ENCODE assay signal across 8 cellular contexts in the genomic region with DNA sequence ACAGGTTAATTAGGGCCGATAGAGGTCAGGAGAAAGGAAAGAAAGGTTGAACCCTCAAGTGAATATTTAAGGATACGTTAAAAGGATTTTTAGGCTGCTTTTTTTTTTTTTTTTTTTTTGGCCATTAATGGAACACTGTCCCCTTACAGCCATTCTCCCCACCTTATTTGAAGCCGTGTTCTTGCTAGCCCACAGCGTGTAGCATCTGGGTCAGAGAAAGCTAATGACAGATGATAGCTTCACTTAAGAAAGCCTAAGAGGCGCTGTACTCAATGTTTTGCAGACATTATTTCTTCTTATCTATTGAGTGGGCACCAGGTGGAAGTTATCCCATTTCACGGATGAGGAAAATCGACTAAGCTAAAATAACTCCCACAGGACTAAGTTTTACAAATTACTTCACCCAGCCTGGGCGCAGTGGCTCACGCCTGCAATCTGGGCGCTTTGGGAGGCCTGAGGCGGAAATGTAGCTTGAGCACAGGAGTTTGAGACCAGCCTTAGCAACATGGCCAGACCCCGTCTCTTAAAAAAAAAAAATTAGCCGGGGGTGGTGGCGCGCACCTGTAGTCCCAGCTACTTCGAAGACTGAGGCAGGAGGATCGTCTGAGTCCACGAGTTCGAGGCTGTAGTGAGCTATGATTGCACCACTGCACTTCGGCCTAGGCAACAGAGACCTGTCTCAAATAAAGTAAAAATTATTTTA. TPM values are rescaled to one million over a fixed set of nuclear protein-coding genes. Genes with fewer than 3 reads are reported as not detected.
DNase-seq lines count a peak whose midpoint lies in the region; ATAC-seq, FAIRE-seq and TF ChIP-seq lines count a peak whose summit lies in the region.

No MANE protein-coding gene starts in this region.

- peak overlapping the region; percentile 90 to 97 (median 94) for H3K4me3 Mint-ChIP-seq in IgD-negative memory B cell
- peak overlapping the region; percentile 91 to 97 (median 93) for H3K4me3 Mint-ChIP-seq in naive thymus-derived CD4-positive, alpha-beta T cell

- H3K36me3 Mint-ChIP-seq in IgD-negative memory B cell: no peaks in the 10 kb centered on the region
- peaks cover 0 to 18% (median under 1%) of the 10 kb centered on the region in 5 donors for H3K36me3 Mint-ChIP-seq in naive thymus-derived CD4-positive, alpha-beta T cell

- intact Hi-C loops in naive thymus-derived CD4-positive, alpha-beta T cell (cut with micrococcal nuclease): no loop called here

- peak overlapping the region; percentile 74 for H3K27ac ChIP-seq in naive thymus-derived CD4-positive, alpha-beta T cell (ENCODE audit: low read depth, low read length)

- FAIRE-seq in H54 (lab: Jason Lieb, UNC): no peak

- TF ChIP-seq POLR2A in H54 (IDR thresholded peaks at IDR 0.05; ENCODE audit: low read depth, low read length): no peak

- CTCF ChIA-PET in BJ (lab: Yijun Ruan, JAX): interaction anchor here (0.6 to 1.9 kb wide), 3 partner anchors 11 to 32 kb away, joined by 3 to 4 read pairs (median 4); no protein-coding TSS in a partner anchor
- CTCF ChIA-PET in naive thymus-derived CD4-positive, alpha-beta T cell (lab: Charles Lee): interaction anchor here (1.0 to 1.5 kb wide), 3 partner anchors 10 to 28 kb away, joined by 3 to 5 read pairs (median 4); no protein-coding TSS in a partner anchor

- H3K9me3 Mint-ChIP-seq in IgD-negative memory B cell: no peaks in the 10 kb centered on the region
- H3K9me3 Mint-ChIP-seq in naive thymus-derived CD4-positive, alpha-beta T cell: peaks cover 0 to 2% (median 0%) of the 10 kb centered on the region in 11 donors

- no peaks in the 10 kb centered on the region for H3K27me3 ChIP-seq in BJ (ENCODE audit: control insufficient read depth, insufficient read depth, low read length)
- no peaks in the 10 kb centered on the region for H3K27me3 ChIP-seq in naive thymus-derived CD4-positive, alpha-beta T cell (ENCODE audit: control insufficient read depth in 2 of 2, insufficient read depth in 2 of 2, low read length in 2 of 2)

- H3K4me3 ChIP-seq in BJ (ENCODE audit: low read depth, low read length): peak overlapping the region; percentile 69; the same call in 1 of the 2 replicates
- H3K4me3 ChIP-seq in cardiac fibroblast (replicated peaks in 1 of 2; ENCODE audit: low read depth in 2 of 2, low read length in 2 of 2): peak overlapping the region; percentile 80 to 86
- peak overlapping the region; percentile 81 for H3K4me3 ChIP-seq in naive thymus-derived CD4-positive, alpha-beta T cell (ENCODE audit: low read length)

- peaks cover 19 to 35% (median 22%) of the 10 kb centered on the region in 3 donors for H3K4me1 Mint-ChIP-seq in IgD-negative memory B cell
- peaks cover 0 to 36% (median 24%) of the 10 kb centered on the region in 7 donors for H3K4me1 Mint-ChIP-seq in naive thymus-derived CD4-positive, alpha-beta T cell

- ATAC-seq in naive thymus-derived CD4-positive, alpha-beta T cell: no peak
- ATAC-seq in omental fat pad (ENCODE audit: low FRiP score): no peak

- no peaks in the 10 kb centered on the region for H3K36me3 ChIP-seq in BJ (ENCODE audit: control insufficient read depth, insufficient read depth, low read length)
- peaks cover 0 to 8% (median 2%) of the 10 kb centered on the region in 3 experiments for H3K36me3 ChIP-seq in naive thymus-derived CD4-positive, alpha-beta T cell (ENCODE audit: control insufficient read depth in 2 of 3, insufficient read depth in 3 of 3, low read length in 3 of 3)

- TF ChIP-seq CTCF in BJ (IDR thresholded peaks at IDR 0.05; ENCODE audit: insufficient read depth, low read depth, low read length) (no peak), cardiac fibroblast (IDR thresholded peaks at IDR 0.05; ENCODE audit: low read depth, low read length) (no peak), omental fat pad (IDR thresholded peaks at IDR 0.05) (no peak)

- H3K27ac Mint-ChIP-seq in IgD-negative memory B cell: peak overlapping the region; percentile 87 to 95 (median 89)
- peak overlapping the region; percentile 66 to 96 (median 90) for H3K27ac Mint-ChIP-seq in naive thymus-derived CD4-positive, alpha-beta T cell

- DNase-seq in BJ (ENCODE audit: low read depth) (no peak), cardiac fibroblast (ENCODE audit: low read depth in 2 of 2) (peak in 1 of 2 donors; percentile 8), omental fat pad (ENCODE audit: low spot score) (no peak), globus pallidus (ENCODE audit: low spot score) (no peak), SIG-M5 (lab: John Stamatoyannopoulos, UW) (no peak), H54 (ENCODE audit: insufficient read length, low spot score) (no peak)
- no peak for DNase-seq in naive thymus-derived CD4-positive, alpha-beta T cell

- H3K9me3 ChIP-seq in naive thymus-derived CD4-positive, alpha-beta T cell (ENCODE audit: control insufficient read depth in 2 of 3, low read length in 3 of 3): no peaks in the 10 kb centered on the region

- no peaks in the 10 kb centered on the region for H3K27me3 Mint-ChIP-seq in IgD-negative memory B cell
- H3K27me3 Mint-ChIP-seq in naive thymus-derived CD4-positive, alpha-beta T cell: no peaks in the 10 kb centered on the region

- H3K4me1 ChIP-seq in naive thymus-derived CD4-positive, alpha-beta T cell (ENCODE audit: control insufficient read depth in 2 of 2, insufficient read depth in 2 of 2, low read length in 2 of 2): peaks cover 0 to 16% of the 10 kb centered on the region in 2 donors

- POLR2A ChIA-PET in BJ (lab: Charles Lee): interaction anchor here (0.6 to 1.0 kb wide), 4 partner anchors 20 to 370 kb away, joined by 3 to 24 read pairs (median 4); a partner anchor contains a TSS
- POLR2A ChIA-PET in naive thymus-derived CD4-positive, alpha-beta T cell (lab: Charles Lee): interaction anchor here (0.6 to 3.3 kb wide), 9 partner anchors 11 to 203 kb away, joined by 3 to 31 read pairs (median 3); a partner anchor contains a TSS

RNA-seq across cellular contexts. Expression of a gene that starts 1.0 kb away (rescaled TPM):
- polyA plus RNA-seq in BJ (2011; rRNA removed) (7.4 and 10.9 TPM in 2 replicates), IgD-negative memory B cell (16.7 TPM)
- 9.4 and 11.1 TPM in 2 replicates for polyA minus RNA-seq in BJ (2011; rRNA and poly(A)+ RNA removed)
- total RNA-seq in naive thymus-derived CD4-positive, alpha-beta T cell: 10 to 100 TPM in 2 of 5 experiments, 1 to 10 TPM in 3; 2.5 to 21.0 (median 7.1) TPM
- polyA plus RNA-seq in naive thymus-derived CD4-positive, alpha-beta T cell: 1 to 10 TPM; 1.4 to 1.6 TPM
- 10 to 100 TPM; 20.5 to 35.6 (median 26.0) TPM for total RNA-seq in omental fat pad

RNA-seq across cellular contexts. Expression of a gene that starts 52.0 kb away (rescaled TPM):
- 4.0 and 11.0 TPM in 2 replicates for polyA plus RNA-seq in BJ (2011; rRNA removed)
- 8.7 and 13.6 TPM in 2 replicates for polyA minus RNA-seq in BJ (2011; rRNA and poly(A)+ RNA removed)
- 36.6 TPM for polyA plus RNA-seq in IgD-negative memory B cell
- 10 to 100 TPM; 29.9 to 58.1 (median 42.0) TPM for total RNA-seq in naive thymus-derived CD4-positive, alpha-beta T cell
- 10 to 100 TPM; 40.7 to 44.2 TPM for polyA plus RNA-seq in naive thymus-derived CD4-positive, alpha-beta T cell
- 10 to 100 TPM; 13.3 to 24.6 (median 17.5) TPM for total RNA-seq in omental fat pad
